ENCODE assay signal across 33 cellular contexts in genomic region chr3:96750094-96750767, GRCh38.
"Had no signal": no experiment of that assay in that cellular context is flagged by ENCODE, and none has a peak within 500 bp of the region (broad histone marks: within the 10 kb centered on the region; RNA-seq: fewer than 3 reads in every experiment).

No MANE protein-coding gene starts in this region.

- H3K27ac Mint-ChIP-seq: activated B cell treated with CpG ODN at 0.5 μM for 24 hours; activated CD4-positive, alpha-beta memory T cell treated with anti-CD3 and anti-CD28 coated beads for 36 hours; activated CD4-positive, alpha-beta T cell treated with anti-CD3 and anti-CD28 coated beads, Interleukin-2, amount 10 ng/mL, durations not matched to agents 24 days and 14 days; activated CD8-positive, alpha-beta memory T cell treated with anti-CD3 and anti-CD28 coated beads, Interleukin-2, amount 10 ng/mL, durations not matched to agents 7 days and 5 days; activated CD8-positive, alpha-beta T cell treated with anti-CD3 and anti-CD28 coated beads, Interleukin-2, amount 10 ng/mL, durations not matched to agents 7 days and 5 days; activated naive CD4-positive, alpha-beta T cell treated with anti-CD3 and anti-CD28 coated beads for 36 hours; activated naive CD4-positive, alpha-beta T cell treated with anti-CD3 and anti-CD28 coated beads, Interleukin-2, amount 50 U/mL, for 24 hours; activated naive CD8-positive, alpha-beta T cell treated with anti-CD3 and anti-CD28 coated beads for 36 hours; activated naive CD8-positive, alpha-beta T cell treated with anti-CD3 and anti-CD28 coated beads, Interleukin-2, amount 50 U/mL, for 24 hours; activated T-helper 1 cell treated with anti-CD3 and anti-CD28 coated beads, Interleukin-12 subunit alpha, Interleukin-12 subunit beta, Interleukin-2, Interleukin-4 antibody, amounts not matched to agents 30 ng/mL and 10 ng/mL and 1 ng/mL, durations not matched to agents 14 hours and 24 hours and 36 hours; activated T-helper 2 cell treated with anti-CD3 and anti-CD28 coated beads, Interferon-gamma antibody, Interleukin-2, Interleukin-4, amounts not matched to agents 10 μg/mL and 5 μg/mL and 100 μg/mL, durations not matched to agents 14 hours and 24 hours and 36 hours; brain; endodermal cell; T-cell; T-helper 1 cell treated with Interleukin-12 subunit alpha and Interleukin-12 subunit beta and Interleukin-4 antibody, amounts not matched to agents 30 μg/mL and 1 μg/mL, for 36 hours had no signal

- H3K9me3 ChIP-seq: adrenal gland, ascending aorta, colonic mucosa had no signal

- H3K4me3 Mint-ChIP-seq: activated B cell treated with CpG ODN at 0.5 μM for 24 hours; activated CD4-positive, alpha-beta memory T cell treated with anti-CD3 and anti-CD28 coated beads for 36 hours; activated CD4-positive, alpha-beta T cell treated with anti-CD3 and anti-CD28 coated beads, Interleukin-2, amount 10 ng/mL, durations not matched to agents 24 days and 14 days; activated CD8-positive, alpha-beta memory T cell treated with anti-CD3 and anti-CD28 coated beads, Interleukin-2, amount 10 ng/mL, durations not matched to agents 7 days and 5 days; activated CD8-positive, alpha-beta T cell treated with anti-CD3 and anti-CD28 coated beads, Interleukin-2, amount 10 ng/mL, durations not matched to agents 7 days and 5 days; activated naive CD4-positive, alpha-beta T cell treated with anti-CD3 and anti-CD28 coated beads for 36 hours; activated naive CD4-positive, alpha-beta T cell treated with anti-CD3 and anti-CD28 coated beads, Interleukin-2, amount 50 U/mL, for 24 hours; activated naive CD8-positive, alpha-beta T cell treated with anti-CD3 and anti-CD28 coated beads for 36 hours; activated naive CD8-positive, alpha-beta T cell treated with anti-CD3 and anti-CD28 coated beads, Interleukin-2, amount 50 U/mL, for 24 hours; activated T-helper 1 cell treated with anti-CD3 and anti-CD28 coated beads, Interleukin-12 subunit alpha, Interleukin-12 subunit beta, Interleukin-2, Interleukin-4 antibody, amounts not matched to agents 30 ng/mL and 10 ng/mL and 1 ng/mL, durations not matched to agents 14 hours and 24 hours and 36 hours; brain; endodermal cell; T-cell; T-helper 1 cell treated with Interleukin-12 subunit alpha and Interleukin-12 subunit beta and Interleukin-4 antibody, amounts not matched to agents 30 μg/mL and 1 μg/mL, for 36 hours had no signal

- H3K27me3 Mint-ChIP-seq: activated B cell treated with CpG ODN at 0.5 μM for 24 hours; activated CD4-positive, alpha-beta memory T cell treated with anti-CD3 and anti-CD28 coated beads for 36 hours; activated CD4-positive, alpha-beta T cell treated with anti-CD3 and anti-CD28 coated beads, Interleukin-2, amount 10 ng/mL, durations not matched to agents 24 days and 14 days; activated CD8-positive, alpha-beta memory T cell treated with anti-CD3 and anti-CD28 coated beads, Interleukin-2, amount 10 ng/mL, durations not matched to agents 7 days and 5 days; activated naive CD4-positive, alpha-beta T cell treated with anti-CD3 and anti-CD28 coated beads, Interleukin-2, amount 50 U/mL, for 24 hours; activated naive CD8-positive, alpha-beta T cell treated with anti-CD3 and anti-CD28 coated beads for 36 hours; activated naive CD8-positive, alpha-beta T cell treated with anti-CD3 and anti-CD28 coated beads, Interleukin-2, amount 50 U/mL, for 24 hours; brain; T-cell had no signal

- H3K36me3 Mint-ChIP-seq: activated CD4-positive, alpha-beta memory T cell treated with anti-CD3 and anti-CD28 coated beads for 36 hours; activated CD8-positive, alpha-beta memory T cell treated with anti-CD3 and anti-CD28 coated beads, Interleukin-2, amount 10 ng/mL, durations not matched to agents 7 days and 5 days; activated naive CD4-positive, alpha-beta T cell treated with anti-CD3 and anti-CD28 coated beads, Interleukin-2, amount 50 U/mL, for 24 hours; activated naive CD8-positive, alpha-beta T cell treated with anti-CD3 and anti-CD28 coated beads for 36 hours; brain; T-cell had no signal

- H3K4me3 ChIP-seq: adrenal gland, ascending aorta, breast epithelium, cardiac muscle cell, colonic mucosa had no signal

- H3K4me1 ChIP-seq: adrenal gland, ascending aorta, breast epithelium, colonic mucosa had no signal

- H3K36me3 ChIP-seq: adrenal gland, ascending aorta, breast epithelium, cardiac muscle cell, colonic mucosa, WERI-Rb-1 had no signal

- H3K27me3 ChIP-seq: adrenal gland, ascending aorta, breast epithelium, cardiac muscle cell, colonic mucosa had no signal

- H3K27ac ChIP-seq: adrenal gland, ascending aorta, breast epithelium, cardiac muscle cell, colonic mucosa, WERI-Rb-1 had no signal

- H3K9me3 Mint-ChIP-seq: activated CD4-positive, alpha-beta memory T cell treated with anti-CD3 and anti-CD28 coated beads for 36 hours; activated CD4-positive, alpha-beta T cell treated with anti-CD3 and anti-CD28 coated beads, Interleukin-2, amount 10 ng/mL, durations not matched to agents 24 days and 14 days; activated naive CD4-positive, alpha-beta T cell treated with anti-CD3 and anti-CD28 coated beads for 36 hours; activated naive CD8-positive, alpha-beta T cell treated with anti-CD3 and anti-CD28 coated beads for 36 hours; brain; endodermal cell; T-helper 1 cell treated with Interleukin-12 subunit alpha and Interleukin-12 subunit beta and Interleukin-4 antibody, amounts not matched to agents 30 μg/mL and 1 μg/mL, for 36 hours had no signal

- H3K4me1 Mint-ChIP-seq: activated B cell treated with CpG ODN at 0.5 μM for 24 hours; activated CD4-positive, alpha-beta T cell treated with anti-CD3 and anti-CD28 coated beads, Interleukin-2, amount 10 ng/mL, durations not matched to agents 24 days and 14 days; activated CD8-positive, alpha-beta memory T cell treated with anti-CD3 and anti-CD28 coated beads, Interleukin-2, amount 10 ng/mL, durations not matched to agents 7 days and 5 days; activated naive CD4-positive, alpha-beta T cell treated with anti-CD3 and anti-CD28 coated beads, Interleukin-2, amount 50 U/mL, for 24 hours; activated naive CD8-positive, alpha-beta T cell treated with anti-CD3 and anti-CD28 coated beads for 36 hours; activated naive CD8-positive, alpha-beta T cell treated with anti-CD3 and anti-CD28 coated beads, Interleukin-2, amount 50 U/mL, for 24 hours; brain; endodermal cell; T-cell had no signal

- DNase-seq: activated B cell treated with CpG ODN at 0.5 μM for 24 hours; activated CD4-positive, alpha-beta memory T cell treated with anti-CD3 and anti-CD28 coated beads for 36 hours; activated CD4-positive, alpha-beta T cell treated with anti-CD3 and anti-CD28 coated beads, Interleukin-2, amount 10 ng/mL, durations not matched to agents 24 days and 14 days; activated CD8-positive, alpha-beta memory T cell treated with anti-CD3 and anti-CD28 coated beads, Interleukin-2, amount 10 ng/mL, durations not matched to agents 7 days and 5 days; activated CD8-positive, alpha-beta memory T cell treated with anti-CD3 and anti-CD28 coated beads, Interleukin-2, amount 50 U/mL, for 4 hours; activated CD8-positive, alpha-beta T cell treated with anti-CD3 and anti-CD28 coated beads, Interleukin-2, amount 10 ng/mL, durations not matched to agents 7 days and 5 days; activated effector memory CD4-positive, alpha-beta T cell treated with anti-CD3 and anti-CD28 coated beads, Interleukin-2, amount 50 U/mL, for 16 hours; activated naive CD4-positive, alpha-beta T cell treated with anti-CD3 and anti-CD28 coated beads for 36 hours; activated naive CD8-positive, alpha-beta T cell treated with anti-CD3 and anti-CD28 coated beads for 36 hours; activated naive CD8-positive, alpha-beta T cell treated with anti-CD3 and anti-CD28 coated beads, Interleukin-2, amount 50 U/mL, for 24 hours; activated T-cell treated with anti-CD3 and anti-CD28 coated beads, Interleukin-2, amount 50 U/mL, for 1 hour; activated T-cell treated with anti-CD3 and anti-CD28 coated beads, Interleukin-2, amount 50 U/mL, for 48 hours; adrenal gland; amygdala; central memory CD4-positive, alpha-beta T cell; cerebellar nuclear complex; colonic mucosa; effector memory CD4-positive, alpha-beta T cell; endodermal cell; foreskin fibroblast; T-cell; T1000; WERI-Rb-1 had no signal

- ATAC-seq: activated CD4-positive, CD25-positive, alpha-beta regulatory T cell treated with anti-CD3 and anti-CD28 coated beads, Interleukin-2, amount 50 U/mL, for 24 hours; activated CD8-positive, alpha-beta memory T cell treated with anti-CD3 and anti-CD28 coated beads, Interleukin-2, amount 10 ng/mL, durations not matched to agents 7 days and 5 days; activated CD8-positive, alpha-beta T cell treated with anti-CD3 and anti-CD28 coated beads, Interleukin-2, amount 10 ng/mL, durations not matched to agents 7 days and 5 days; activated naive CD8-positive, alpha-beta T cell treated with anti-CD3 and anti-CD28 coated beads, Interleukin-2, amount 50 U/mL, for 24 hours; esophagus mucosa had no signal
